18 cellular contexts compared by ENCODE assay signal in genomic region chr1:1683104-1683905, GRCh38. TPM values are rescaled to one million over a fixed set of nuclear protein-coding genes. Genes with fewer than 3 reads are reported as not detected.
A peak's percentile ranks its signal among the peaks of the same experiment; 100 is the strongest.
DNase-seq lines count a peak whose midpoint lies in the region; ATAC-seq and TF ChIP-seq lines count a peak whose summit lies in the region.
"Had no signal": no experiment of that assay in that cellular context is flagged by ENCODE, and none has a peak within 500 bp of the region (broad histone marks: within the 10 kb centered on the region; RNA-seq: fewer than 3 reads in every experiment).

No MANE protein-coding gene starts in this region.

- H2AFZ ChIP-seq in neuronal stem cell (ENCODE audit: low read length), result no peak overlapping the region

- ATAC-seq in effector memory CD8-positive, alpha-beta T cell (replicated peaks), result no peak
- no peak for ATAC-seq in GM18517 (IDR thresholded peaks at IDR 0.05; ENCODE audit: unreplicated experiment)
- ATAC-seq: gastrocnemius medialis had no signal

- POLR2A ChIA-PET in GM10248 (lab: Yijun Ruan, JAX), result no interaction called here

- no peak overlapping the region for H2BK15ac ChIP-seq in neuronal stem cell (ENCODE audit: low read length)

- H3K4ac ChIP-seq in neuronal stem cell (ENCODE audit: low read length), result no peak overlapping the region

- H2AK5ac ChIP-seq in neuronal stem cell (ENCODE audit: low read depth, low read length), result no peak overlapping the region

- no peaks in the 10 kb centered on the region for H3K9me3 Mint-ChIP-seq in endothelial cell (ENCODE audit: unreplicated experiment)
- H3K9me3 Mint-ChIP-seq in effector memory CD8-positive, alpha-beta T cell, result no peaks in the 10 kb centered on the region
- H3K9me3 Mint-ChIP-seq: activated CD4-positive, alpha-beta memory T cell treated with anti-CD3 and anti-CD28 coated beads for 36 hours; activated T-helper 1 cell treated with anti-CD3 and anti-CD28 coated beads, Interleukin-12 subunit alpha, Interleukin-12 subunit beta, Interleukin-2, Interleukin-4 antibody, amounts not matched to agents 30 ng/mL and 10 ng/mL and 1 ng/mL, durations not matched to agents 14 hours and 24 hours and 36 hours had no signal

- no peak overlapping the region for H4K8ac ChIP-seq in neuronal stem cell (ENCODE audit: low read depth, low read length)

- no peak overlapping the region for H3K4me2 ChIP-seq in neuronal stem cell (ENCODE audit: insufficient read depth, low read length, poor library complexity, severe bottlenecking)

- no peak overlapping the region for H4K91ac ChIP-seq in neuronal stem cell (ENCODE audit: low read depth, low read length, poor library complexity)

- DNase-seq in GM10248 (ENCODE audit: extremely low spot score) (peak; percentile 5), endothelial cell (ENCODE audit: low spot score) (no peak), neuronal stem cell (ENCODE audit: low spot score) (no peak), HT-29 (ENCODE audit: low spot score) (no peak)
- no peak for DNase-seq in effector memory CD8-positive, alpha-beta T cell
- DNase-seq: activated CD4-positive, alpha-beta memory T cell treated with anti-CD3 and anti-CD28 coated beads for 36 hours; amygdala; gastrocnemius medialis; KBM-7; NCI-H774; sigmoid colon; stimulated activated CD4-positive, alpha-beta T cell treated with anti-CD3 and anti-CD28 coated beads, Interleukin-4, amount 100 ng/mL, for 4 hours had no signal

- H3K4me1 ChIP-seq in HUES6 (ENCODE audit: control insufficient read depth, insufficient read depth, low read length), result peaks cover 25% of the 10 kb centered on the region
- peaks cover 0 to 6% of the 10 kb centered on the region in 2 donors for H3K4me1 ChIP-seq in neuronal stem cell (ENCODE audit: control insufficient read depth in 2 of 2, insufficient read depth in 1 of 2, low read depth in 1 of 2, low read length in 2 of 2)

- H3K4me1 Mint-ChIP-seq in endothelial cell (ENCODE audit: unreplicated experiment), result peaks cover 51% of the 10 kb centered on the region
- peaks cover 22 to 23% of the 10 kb centered on the region in 2 donors for H3K4me1 Mint-ChIP-seq in effector memory CD8-positive, alpha-beta T cell (ENCODE audit: low read depth in 2 of 2)

- H3K4me3 Mint-ChIP-seq in endothelial cell (ENCODE audit: unreplicated experiment), result peak overlapping the region; percentile 31
- H3K4me3 Mint-ChIP-seq in effector memory CD8-positive, alpha-beta T cell, result peak overlapping the region in 1 of 2 donors; percentile 41
- H3K4me3 Mint-ChIP-seq: activated CD4-positive, alpha-beta memory T cell treated with anti-CD3 and anti-CD28 coated beads for 36 hours; activated T-helper 1 cell treated with anti-CD3 and anti-CD28 coated beads, Interleukin-12 subunit alpha, Interleukin-12 subunit beta, Interleukin-2, Interleukin-4 antibody, amounts not matched to agents 30 ng/mL and 10 ng/mL and 1 ng/mL, durations not matched to agents 14 hours and 24 hours and 36 hours had no signal

- peaks cover 15% of the 10 kb centered on the region for H3K79me1 ChIP-seq in neuronal stem cell (ENCODE audit: low read depth, low read length)

- no peak overlapping the region for H3K18ac ChIP-seq in neuronal stem cell (ENCODE audit: low read length)

- no peak overlapping the region for H3K14ac ChIP-seq in neuronal stem cell (ENCODE audit: low read length)

- H3K27me3 ChIP-seq in HUES6 (ENCODE audit: control insufficient read depth, insufficient read depth, low read length), result no peaks in the 10 kb centered on the region
- no peaks in the 10 kb centered on the region for H3K27me3 ChIP-seq in neuronal stem cell (ENCODE audit: control insufficient read depth in 3 of 3, insufficient read depth in 3 of 3, low read depth in 1 of 3, low read length in 3 of 3)
- H3K27me3 ChIP-seq: gastrocnemius medialis, neutrophil, sigmoid colon, tibial artery had no signal

- no peak overlapping the region for H2BK12ac ChIP-seq in neuronal stem cell (ENCODE audit: low read length)

- H2BK5ac ChIP-seq in neuronal stem cell (ENCODE audit: low read length), result no peak overlapping the region

- H3K4me3 ChIP-seq in HUES6 (ENCODE audit: low read depth, low read length), result peak overlapping the region; percentile 18; the same call in 1 of the 2 replicates
- no peak overlapping the region for H3K4me3 ChIP-seq in neuronal stem cell (ENCODE audit: low read length in 2 of 2)
- H3K4me3 ChIP-seq: gastrocnemius medialis, sigmoid colon, tibial artery had no signal

- H3K27ac ChIP-seq in HUES6 (ENCODE audit: low read depth, low read length) (peak overlapping the region; percentile 38; the same call in 1 of the 2 replicates), neuronal stem cell (replicated peaks; ENCODE audit: low read length) (no peak overlapping the region)
- H3K27ac ChIP-seq: C4-2B, gastrocnemius medialis, neutrophil, tibial artery had no signal

- H3K9ac ChIP-seq in HUES6 (ENCODE audit: low read length) (peak overlapping the region; percentile 53), neuronal stem cell (ENCODE audit: low read depth, low read length, poor library complexity) (peak overlapping the region; percentile 0)

- peaks cover 6% of the 10 kb centered on the region for H3K27me3 Mint-ChIP-seq in endothelial cell (ENCODE audit: unreplicated experiment)
- H3K27me3 Mint-ChIP-seq in effector memory CD8-positive, alpha-beta T cell, result no peaks in the 10 kb centered on the region
- H3K27me3 Mint-ChIP-seq: activated CD4-positive, alpha-beta memory T cell treated with anti-CD3 and anti-CD28 coated beads for 36 hours had no signal

- 0 out of 2 replicates have a peak, but pooled peaks cover 3% of the 10 kb centered on the region for H3K36me3 ChIP-seq in HUES6 (ENCODE audit: control insufficient read depth, insufficient read depth, low read length)
- H3K36me3 ChIP-seq in neuronal stem cell (replicated peaks in 1 of 2; ENCODE audit: control insufficient read depth in 2 of 2, insufficient read depth in 2 of 2, low read length in 2 of 2), result peaks cover 1 to 28% of the 10 kb centered on the region in 2 donors
- H3K36me3 ChIP-seq: gastrocnemius medialis had no signal

- no peak overlapping the region for H2BK120ac ChIP-seq in neuronal stem cell (ENCODE audit: low read depth, low read length)

- TF ChIP-seq CTCF in GM10248 (IDR thresholded peaks at IDR 0.05; ENCODE audit: control extremely low read depth, extremely low read depth, low read depth, missing control alignments) (no peak), endothelial cell (IDR thresholded peaks at IDR 0.05; ENCODE audit: unreplicated experiment) (no peak)

- H3K9me3 ChIP-seq in HUES6 (ENCODE audit: control insufficient read depth, insufficient read depth, low read depth, low read length), result no peaks in the 10 kb centered on the region
- H3K9me3 ChIP-seq in neuronal stem cell (replicated peaks in 1 of 2; ENCODE audit: control insufficient read depth in 2 of 2, insufficient read depth in 1 of 2, low read depth in 1 of 2, low read length in 2 of 2), result no peaks in the 10 kb centered on the region
- H3K9me3 ChIP-seq: gastrocnemius medialis, neutrophil, sigmoid colon, tibial artery had no signal

- CTCF ChIA-PET in GM10248 (lab: Yijun Ruan, JAX), result no interaction called here

- H3K36me3 Mint-ChIP-seq in endothelial cell (ENCODE audit: low read depth, unreplicated experiment), result peaks cover 17% of the 10 kb centered on the region
- H3K36me3 Mint-ChIP-seq in effector memory CD8-positive, alpha-beta T cell (ENCODE audit: insufficient read depth), result peaks cover 21% of the 10 kb centered on the region

- H3K23ac ChIP-seq in neuronal stem cell (ENCODE audit: low read depth, low read length, poor library complexity), result no peak overlapping the region

- no CpG with 5 or more reads among the region's 26 CpGs for WGBS in neuronal stem cell (ENCODE audit: extremely low coverage in 2 of 2, insufficient read length in 2 of 2, insufficient replicate concordance in 1 of 2), 2 donors

- peak overlapping the region; percentile 82 for H3K27ac Mint-ChIP-seq in endothelial cell (ENCODE audit: unreplicated experiment)
- peak overlapping the region in 1 of 2 donors; percentile 69 for H3K27ac Mint-ChIP-seq in effector memory CD8-positive, alpha-beta T cell
- H3K27ac Mint-ChIP-seq: activated CD4-positive, alpha-beta memory T cell treated with anti-CD3 and anti-CD28 coated beads for 36 hours; activated T-helper 1 cell treated with anti-CD3 and anti-CD28 coated beads, Interleukin-12 subunit alpha, Interleukin-12 subunit beta, Interleukin-2, Interleukin-4 antibody, amounts not matched to agents 30 ng/mL and 10 ng/mL and 1 ng/mL, durations not matched to agents 14 hours and 24 hours and 36 hours had no signal

RNA-seq across cellular contexts. Expression of gene SLC35E2B, which starts 9.3 kb away (rescaled TPM):
- total RNA-seq in endothelial cell (ENCODE audit: unreplicated experiment), result 140 TPM
- polyA plus RNA-seq in neuronal stem cell (2013, experiment 1 of 2), result 35.7 TPM
- 36.2 TPM for polyA plus RNA-seq in neuronal stem cell (2013, experiment 2 of 2)
- 34.6 and 35.1 TPM in 2 replicates for total RNA-seq in HT-29 (2014; rRNA removed; shearing (Covaris generic))

RNA-seq across cellular contexts. Expression of gene CDK11B, which starts 24.5 kb away (rescaled TPM):
- 71.0 TPM for total RNA-seq in endothelial cell (ENCODE audit: unreplicated experiment)
- polyA plus RNA-seq in neuronal stem cell (2013, experiment 1 of 2), result 40.1 TPM
- polyA plus RNA-seq in neuronal stem cell (2013, experiment 2 of 2), result 41.3 TPM
- 21.9 and 24.1 TPM in 2 replicates for total RNA-seq in HT-29 (2014; rRNA removed; shearing (Covaris generic))

RNA-seq across cellular contexts. Expression of gene CDK11A, which starts 40.9 kb away (rescaled TPM):
- total RNA-seq in endothelial cell (ENCODE audit: unreplicated experiment), result 109 TPM
- polyA plus RNA-seq in neuronal stem cell (2013, experiment 1 of 2), result 23.9 TPM
- 23.6 TPM for polyA plus RNA-seq in neuronal stem cell (2013, experiment 2 of 2)
- 55.8 and 62.9 TPM in 2 replicates for total RNA-seq in HT-29 (2014; rRNA removed; shearing (Covaris generic))

RNA-seq across cellular contexts. Expression of gene MMP23B, which starts 51.3 kb away (rescaled TPM):
- total RNA-seq in endothelial cell (ENCODE audit: unreplicated experiment), result 26.7 TPM
- 11.0 TPM for polyA plus RNA-seq in neuronal stem cell (2013, experiment 1 of 2)
- polyA plus RNA-seq in neuronal stem cell (2013, experiment 2 of 2), result 10.6 TPM
- 0.10 and 1.3 TPM in 2 replicates for total RNA-seq in HT-29 (2014; rRNA removed; shearing (Covaris generic))
